In the genomic region with DNA sequence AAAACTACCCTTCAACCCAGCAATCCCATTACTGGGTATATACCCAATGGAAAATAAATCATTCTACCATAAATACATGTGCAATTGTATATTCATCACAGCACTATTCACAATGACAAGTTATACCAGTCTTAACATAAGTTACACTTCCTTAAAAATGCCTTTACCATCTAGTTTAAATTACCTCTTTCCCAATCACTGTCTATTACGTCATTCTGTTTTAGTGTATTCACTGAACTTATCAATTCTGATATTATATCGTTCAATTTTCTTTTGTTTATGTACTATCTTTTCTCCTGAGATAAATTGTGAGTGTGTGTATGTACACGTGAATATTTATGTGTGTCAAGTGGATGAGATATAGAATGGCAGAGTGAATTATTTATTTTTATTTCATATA, we compare ENCODE assay signal across 24 cellular contexts.
"Had no signal": no experiment of that assay in that cellular context is flagged by ENCODE, and none has a peak within 500 bp of the region (broad histone marks: within the 10 kb centered on the region; RNA-seq: fewer than 3 reads in every experiment).

No MANE protein-coding gene starts in this region.

- H3K79me2 ChIP-seq: hepatocyte had no signal

- DNase-seq: dorsolateral prefrontal cortex; effector CD4-positive, alpha-beta T cell; gastrocnemius medialis; heart left ventricle; kidney; natural killer cell; occipital lobe; ovary; posterior cingulate gyrus; psoas muscle; right cardiac atrium; spleen; stimulated activated CD4-positive, alpha-beta T cell treated with anti-CD3 and anti-CD28 coated beads, Interleukin-4, amount 100 ng/mL, for 4 hours; stimulated activated naive CD8-positive, alpha-beta T cell treated with anti-CD3 and anti-CD28 coated beads, Interleukin-15, Interleukin-2, amounts not matched to agents 100 U/mL and 50 U/mL, for 24 hours; substantia nigra; testis; upper lobe of right lung; uterus had no signal

- H2AFZ ChIP-seq: hepatocyte had no signal

- H3K27me3 ChIP-seq: dorsolateral prefrontal cortex, gastrocnemius medialis, heart left ventricle, hepatocyte, ovary, spleen, testis, tibial nerve, upper lobe of right lung, uterus had no signal

- H3K4me2 ChIP-seq: hepatocyte had no signal

- H3K4me1 ChIP-seq: gastrocnemius medialis, heart left ventricle, psoas muscle, spleen, testis, tibial nerve, upper lobe of right lung, uterus had no signal

- H3K27ac ChIP-seq: dorsolateral prefrontal cortex, gastrocnemius medialis, heart left ventricle, hepatocyte, ovary, psoas muscle, skin epidermis, spleen, testis, tibial nerve, upper lobe of right lung, uterus had no signal

- H3K9me3 ChIP-seq: gastrocnemius medialis, ovary, psoas muscle, testis, upper lobe of right lung, uterus had no signal

- H3K36me3 ChIP-seq: gastrocnemius medialis, heart left ventricle, ovary, spleen, tibial nerve, upper lobe of right lung, uterus had no signal

- H3K4me3 ChIP-seq: dorsolateral prefrontal cortex, gastrocnemius medialis, heart left ventricle, hepatocyte, lung, ovary, psoas muscle, skin epidermis, spleen, testis, tibial nerve, upper lobe of right lung, uterus had no signal

- ATAC-seq: gastrocnemius medialis; heart left ventricle; left lobe of liver; natural killer cell; psoas muscle; right cardiac atrium; stimulated activated memory B cell treated with anti-CD40 and anti-IgM and Interleukin-4, amounts not matched to agents 10 μg/mL and 1 μg/mL and 100 μg/mL, for 72 hours; stimulated activated naive CD8-positive, alpha-beta T cell treated with anti-CD3 and anti-CD28 coated beads, Interleukin-15, Interleukin-2, amounts not matched to agents 100 U/mL and 50 U/mL, for 24 hours; upper lobe of right lung had no signal
